7 cellular contexts compared by ENCODE assay signal in the genomic region with DNA sequence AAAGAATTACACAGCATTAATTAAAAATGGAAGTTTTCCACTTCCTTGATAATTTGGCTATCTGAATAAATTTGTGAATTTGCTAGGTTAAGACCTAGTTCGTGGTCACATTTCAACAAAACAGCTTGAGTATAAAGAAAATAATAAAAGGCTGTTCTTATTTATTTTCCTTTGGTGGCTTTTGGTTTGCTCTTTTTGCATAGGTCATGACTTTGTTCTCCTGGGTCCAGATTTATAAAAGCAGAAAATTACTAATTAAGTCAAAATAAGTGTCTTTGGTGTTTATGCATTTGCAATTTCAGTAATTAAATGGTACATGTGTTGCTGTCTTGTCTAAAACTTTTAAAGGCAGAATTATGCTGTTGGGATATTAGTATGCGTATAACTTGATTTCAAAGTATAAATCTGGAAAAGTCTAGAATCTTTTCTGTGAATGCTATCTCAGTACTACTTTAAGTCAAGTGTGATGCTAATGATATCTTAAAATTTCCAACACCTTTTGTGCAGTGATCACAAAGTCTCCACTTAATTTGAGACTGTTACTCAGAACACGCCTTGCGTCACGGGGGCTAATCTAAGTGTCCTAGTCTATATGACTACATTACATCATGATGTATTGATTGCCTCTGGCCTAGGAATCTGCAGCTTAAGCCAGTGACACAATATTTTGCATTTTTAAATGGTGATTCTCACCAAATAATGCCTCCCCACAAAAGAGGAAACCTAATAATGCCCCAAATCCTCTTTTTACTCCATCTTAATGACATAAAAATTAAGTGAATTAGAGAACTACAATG. TPM values are rescaled to one million over a fixed set of nuclear protein-coding genes. Genes with fewer than 3 reads are reported as not detected.
DNase-seq lines count a peak whose midpoint lies in the region; ATAC-seq and TF ChIP-seq lines count a peak whose summit lies in the region.

No MANE protein-coding gene starts in this region.

- TF ChIP-seq CTCF in GM23338 (conservative IDR thresholded peaks at IDR 0.05; ENCODE audit: low read depth in 2 of 2), result no peak
- TF ChIP-seq CTCF in RWPE2 (IDR thresholded peaks at IDR 0.05; ENCODE audit: poor library complexity, severe bottlenecking), result no peak
- no peak for TF ChIP-seq CTCF in endothelial cell (IDR thresholded peaks at IDR 0.05; ENCODE audit: unreplicated experiment)

- H3K36me3 Mint-ChIP-seq in GM23338 (ENCODE audit: low read depth) (peaks cover 43% of the 10 kb centered on the region), endothelial cell (ENCODE audit: low read depth, unreplicated experiment) (peaks cover 31% of the 10 kb centered on the region)

- H3K9me3 Mint-ChIP-seq in GM23338, result no peaks in the 10 kb centered on the region; the same call in 2 of the 3 replicates
- no peaks in the 10 kb centered on the region for H3K9me3 Mint-ChIP-seq in endothelial cell (ENCODE audit: unreplicated experiment)

- H3K27ac ChIP-seq in GM23338 (ENCODE audit: low read depth) (peak overlapping the region; percentile 50; the same call in 1 of the 2 replicates), RWPE2 (ENCODE audit: poor library complexity, severe bottlenecking) (peak overlapping the region; percentile 87)

- H3K4me1 ChIP-seq in GM23338 (ENCODE audit: insufficient read depth) (peaks cover 55% of the 10 kb centered on the region), RWPE2 (ENCODE audit: insufficient read depth, poor library complexity, severe bottlenecking) (peaks cover 25% of the 10 kb centered on the region), skeletal muscle satellite cell (ENCODE audit: control insufficient read depth, insufficient read depth, low read length) (peaks cover 52% of the 10 kb centered on the region)

- H3K4me3 ChIP-seq in GM23338 (peak overlapping the region; percentile 83), RWPE2 (ENCODE audit: severe bottlenecking) (peak overlapping the region; percentile 77), skeletal muscle satellite cell (ENCODE audit: low read length) (peak overlapping the region; percentile 81)

- H3K4me2 ChIP-seq in GM23338 (peak overlapping the region; percentile 62), skeletal muscle satellite cell (ENCODE audit: low read length) (peak overlapping the region; percentile 77)

- H2AFZ ChIP-seq in GM23338, result no peak overlapping the region

- no peaks in the 10 kb centered on the region for H3K9me2 ChIP-seq in GM23338 (ENCODE audit: insufficient read depth)

- H3K9me3 ChIP-seq in RWPE2 (ENCODE audit: severe bottlenecking) (no peaks in the 10 kb centered on the region), skeletal muscle satellite cell (replicated peaks; ENCODE audit: low read length) (no peaks in the 10 kb centered on the region)

- H3K4me1 Mint-ChIP-seq in GM23338 (peaks cover 52% of the 10 kb centered on the region), endothelial cell (ENCODE audit: unreplicated experiment) (peaks cover 55% of the 10 kb centered on the region)

- no peak for ATAC-seq in GM23338
- no peak for ATAC-seq in RWPE2 (ENCODE audit: low read depth)
- ATAC-seq in left colon, result no peak
- no peak for ATAC-seq in HG02623 (IDR thresholded peaks at IDR 0.05; ENCODE audit: unreplicated experiment)
- ATAC-seq in HG02981 (IDR thresholded peaks at IDR 0.05; ENCODE audit: unreplicated experiment), result no peak

- H3K79me2 ChIP-seq in GM23338 (replicated peaks; ENCODE audit: insufficient read depth), result peaks cover 64% of the 10 kb centered on the region

- H3F3A ChIP-seq in GM23338 (replicated peaks; ENCODE audit: low read depth), result no peaks in the 10 kb centered on the region

- intact Hi-C loops in left colon (cut with DNase I, micrococcal nuclease), result no loop called here

- H3K27me3 ChIP-seq in GM23338 (ENCODE audit: insufficient read depth), result peaks cover 8% of the 10 kb centered on the region
- no peaks in the 10 kb centered on the region for H3K27me3 ChIP-seq in RWPE2 (ENCODE audit: insufficient read depth, poor library complexity, severe bottlenecking)
- H3K27me3 ChIP-seq in skeletal muscle satellite cell (ENCODE audit: control insufficient read depth, insufficient read depth, low read length), result no peaks in the 10 kb centered on the region

- H4K20me1 ChIP-seq in GM23338 (replicated peaks; ENCODE audit: insufficient read depth), result peaks cover 22% of the 10 kb centered on the region

- H3K4me3 Mint-ChIP-seq in GM23338 (peak overlapping the region; percentile 95), endothelial cell (ENCODE audit: unreplicated experiment) (peak overlapping the region; percentile 88)

- DNase-seq in GM23338 (ENCODE audit: low spot score) (no peak), RWPE2 (ENCODE audit: low spot score) (no peak), endothelial cell (ENCODE audit: low spot score) (no peak), left colon (no peak)

- H3K27ac Mint-ChIP-seq in GM23338 (peak overlapping the region; percentile 65; the same call in 1 of the 2 replicates), endothelial cell (ENCODE audit: unreplicated experiment) (peak overlapping the region; percentile 91)

- H3K27me3 Mint-ChIP-seq in GM23338 (ENCODE audit: insufficient read depth, low read depth, poor library complexity) (peaks cover 20% of the 10 kb centered on the region), endothelial cell (ENCODE audit: unreplicated experiment) (peaks cover 20% of the 10 kb centered on the region)

- H3K36me3 ChIP-seq in GM23338 (ENCODE audit: insufficient read depth) (no peaks in the 10 kb centered on the region), RWPE2 (ENCODE audit: low read depth) (peaks cover 45% of the 10 kb centered on the region), skeletal muscle satellite cell (ENCODE audit: insufficient read depth, low read length) (peaks cover 12% of the 10 kb centered on the region)

- peak overlapping the region; percentile 90 for H3K9ac ChIP-seq in skeletal muscle satellite cell (ENCODE audit: low read depth, low read length)

TF ChIP-seq in GM23338, 12 proteins besides CTCF, POLR2A, EP300 and RAD21 (continues in another document):
- TF ChIP-seq, protein P1, sequence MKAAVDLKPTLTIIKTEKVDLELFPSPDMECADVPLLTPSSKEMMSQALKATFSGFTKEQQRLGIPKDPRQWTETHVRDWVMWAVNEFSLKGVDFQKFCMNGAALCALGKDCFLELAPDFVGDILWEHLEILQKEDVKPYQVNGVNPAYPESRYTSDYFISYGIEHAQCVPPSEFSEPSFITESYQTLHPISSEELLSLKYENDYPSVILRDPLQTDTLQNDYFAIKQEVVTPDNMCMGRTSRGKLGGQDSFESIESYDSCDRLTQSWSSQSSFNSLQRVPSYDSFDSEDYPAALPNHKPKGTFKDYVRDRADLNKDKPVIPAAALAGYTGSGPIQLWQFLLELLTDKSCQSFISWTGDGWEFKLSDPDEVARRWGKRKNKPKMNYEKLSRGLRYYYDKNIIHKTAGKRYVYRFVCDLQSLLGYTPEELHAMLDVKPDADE (IDR thresholded peaks at IDR 0.05), result no peak
- TF ChIP-seq JUNB (IDR thresholded peaks at IDR 0.05; ENCODE audit: unreplicated experiment) (no peak), STAT1 (IDR thresholded peaks at IDR 0.05; ENCODE audit: unreplicated experiment) (no peak), EZH2 (IDR thresholded peaks at IDR 0.05; ENCODE audit: low read depth, unreplicated experiment) (no peak), ZNF114 (CRISPR knock-in tag; IDR thresholded peaks at IDR 0.05) (no peak)

RNA-seq across cellular contexts. Expression of gene GNAS, which starts 41.0 kb away (rescaled TPM):
- total RNA-seq in GM23338 (2014; rRNA removed; shearing (Covaris generic)), result 1,032 and 1,042 TPM in 2 replicates
- 917 and 940 TPM in 2 replicates for polyA plus RNA-seq in GM23338 (2016; fragmentation: Nextera tagmentation; extraction: Ambion mirVana)
- total RNA-seq in endothelial cell (ENCODE audit: unreplicated experiment) (1,989 TPM), left colon (100 to 1,000 TPM; 651 to 725 TPM)
- 236 and 277 TPM in 2 replicates for total RNA-seq in skeletal muscle satellite cell (2012; rRNA removed)

RNA-seq across cellular contexts. Expression of gene GNAS-AS1, which starts 42.9 kb away (rescaled TPM):
- total RNA-seq in GM23338 (2014; rRNA removed; shearing (Covaris generic)), result 12.1 and 15.0 TPM in 2 replicates
- 11.3 and 12.3 TPM in 2 replicates for polyA plus RNA-seq in GM23338 (2016; fragmentation: Nextera tagmentation; extraction: Ambion mirVana)
- total RNA-seq in endothelial cell (ENCODE audit: unreplicated experiment) (4.9 TPM), left colon (1 to 10 TPM in 1 of 2 donors, under 1 TPM in 1; 0.87 to 1.1 TPM)
- total RNA-seq in skeletal muscle satellite cell (2012; rRNA removed), result 0.66 and 1.0 TPM in 2 replicates
